2 cellular contexts compared by ENCODE assay signal in the genomic region with DNA sequence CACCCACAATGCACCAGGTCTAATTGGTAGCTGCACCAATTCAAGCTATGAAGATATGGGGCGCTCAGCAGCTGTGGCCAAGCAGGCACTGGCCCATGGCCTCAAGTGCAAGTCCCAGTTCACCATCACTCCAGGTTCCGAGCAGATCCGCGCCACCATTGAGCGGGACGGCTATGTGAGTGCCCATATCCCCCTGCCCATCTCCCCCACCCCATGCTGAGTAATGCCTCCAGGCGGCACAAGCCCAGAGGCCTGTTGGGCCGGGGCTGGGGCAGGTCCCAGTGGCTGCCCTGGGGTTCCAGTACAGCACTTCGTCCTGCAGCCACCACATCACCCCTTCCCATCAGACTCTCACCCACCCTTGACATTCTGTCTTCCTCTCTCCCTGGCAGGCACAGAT.
TF ChIP-seq lines count a peak whose summit lies in the region.

No MANE protein-coding gene starts in this region.

TF ChIP-seq in HCT116, 20 proteins besides CTCF, POLR2A, EP300 and RAD21:
- TF ChIP-seq SIN3A (IDR thresholded peaks at IDR 0.05; ENCODE audit: low read depth), result no peak
- no peak for TF ChIP-seq EZH2phosphoT487 (IDR thresholded peaks at IDR 0.05; ENCODE audit: borderline replicate concordance)
- TF ChIP-seq, protein P1, sequence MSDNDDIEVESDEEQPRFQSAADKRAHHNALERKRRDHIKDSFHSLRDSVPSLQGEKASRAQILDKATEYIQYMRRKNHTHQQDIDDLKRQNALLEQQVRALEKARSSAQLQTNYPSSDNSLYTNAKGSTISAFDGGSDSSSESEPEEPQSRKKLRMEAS (IDR thresholded peaks at IDR 0.05), result no peak
- no peak for TF ChIP-seq FOSL1 (IDR thresholded peaks at IDR 0.05; ENCODE audit: low read depth)
- no peak for TF ChIP-seq ZNF274 (IDR thresholded peaks at IDR 0.05; ENCODE audit: low read depth, low read length)
- TF ChIP-seq TCF7L2 (IDR thresholded peaks at IDR 0.05; ENCODE audit: borderline replicate concordance, extremely low read depth, insufficient read depth, insufficient read length), result no peak
- TF ChIP-seq ELF1 (IDR thresholded peaks at IDR 0.05; ENCODE audit: borderline replicate concordance, low read depth), result no peak
- TF ChIP-seq ZFX (IDR thresholded peaks at IDR 0.05), result no peak
- TF ChIP-seq SP1 (IDR thresholded peaks at IDR 0.05; ENCODE audit: low read depth), result no peak

TF ChIP-seq in HepG2, 621 proteins besides CTCF, POLR2A, EP300 and RAD21:
- TF ChIP-seq NR1H2 (CRISPR knock-in tag; IDR thresholded peaks at IDR 0.05; ENCODE audit: borderline replicate concordance, low read depth) (no peak), ZBTB7A (CRISPR knock-in tag; IDR thresholded peaks at IDR 0.05) (no peak), POLR2G (IDR thresholded peaks at IDR 0.05; ENCODE audit: low read depth, low read length) (0 out of 2 replicates have a peak, but pooled peaks have one; percentile 33), SSRP1 (CRISPR knock-in tag; IDR thresholded peaks at IDR 0.05) (0 out of 2 replicates have a peak, but pooled peaks have one; percentile 67)
- TF ChIP-seq, protein P2, sequence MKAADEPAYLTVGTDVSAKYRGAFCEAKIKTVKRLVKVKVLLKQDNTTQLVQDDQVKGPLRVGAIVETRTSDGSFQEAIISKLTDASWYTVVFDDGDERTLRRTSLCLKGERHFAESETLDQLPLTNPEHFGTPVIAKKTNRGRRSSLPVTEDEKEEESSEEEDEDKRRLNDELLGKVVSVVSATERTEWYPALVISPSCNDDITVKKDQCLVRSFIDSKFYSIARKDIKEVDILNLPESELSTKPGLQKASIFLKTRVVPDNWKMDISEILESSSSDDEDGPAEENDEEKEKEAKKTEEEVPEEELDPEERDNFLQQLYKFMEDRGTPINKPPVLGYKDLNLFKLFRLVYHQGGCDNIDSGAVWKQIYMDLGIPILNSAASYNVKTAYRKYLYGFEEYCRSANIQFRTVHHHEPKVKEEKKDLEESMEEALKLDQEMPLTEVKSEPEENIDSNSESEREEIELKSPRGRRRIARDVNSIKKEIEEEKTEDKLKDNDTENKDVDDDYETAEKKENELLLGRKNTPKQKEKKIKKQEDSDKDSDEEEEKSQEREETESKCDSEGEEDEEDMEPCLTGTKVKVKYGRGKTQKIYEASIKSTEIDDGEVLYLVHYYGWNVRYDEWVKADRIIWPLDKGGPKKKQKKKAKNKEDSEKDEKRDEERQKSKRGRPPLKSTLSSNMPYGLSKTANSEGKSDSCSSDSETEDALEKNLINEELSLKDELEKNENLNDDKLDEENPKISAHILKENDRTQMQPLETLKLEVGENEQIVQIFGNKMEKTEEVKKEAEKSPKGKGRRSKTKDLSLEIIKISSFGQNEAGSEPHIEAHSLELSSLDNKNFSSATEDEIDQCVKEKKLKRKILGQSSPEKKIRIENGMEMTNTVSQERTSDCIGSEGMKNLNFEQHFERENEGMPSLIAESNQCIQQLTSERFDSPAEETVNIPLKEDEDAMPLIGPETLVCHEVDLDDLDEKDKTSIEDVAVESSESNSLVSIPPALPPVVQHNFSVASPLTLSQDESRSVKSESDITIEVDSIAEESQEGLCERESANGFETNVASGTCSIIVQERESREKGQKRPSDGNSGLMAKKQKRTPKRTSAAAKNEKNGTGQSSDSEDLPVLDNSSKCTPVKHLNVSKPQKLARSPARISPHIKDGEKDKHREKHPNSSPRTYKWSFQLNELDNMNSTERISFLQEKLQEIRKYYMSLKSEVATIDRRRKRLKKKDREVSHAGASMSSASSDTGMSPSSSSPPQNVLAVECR (CRISPR knock-in tag; IDR thresholded peaks at IDR 0.05; ENCODE audit: borderline replicate concordance), result no peak
- TF ChIP-seq, protein P3, sequence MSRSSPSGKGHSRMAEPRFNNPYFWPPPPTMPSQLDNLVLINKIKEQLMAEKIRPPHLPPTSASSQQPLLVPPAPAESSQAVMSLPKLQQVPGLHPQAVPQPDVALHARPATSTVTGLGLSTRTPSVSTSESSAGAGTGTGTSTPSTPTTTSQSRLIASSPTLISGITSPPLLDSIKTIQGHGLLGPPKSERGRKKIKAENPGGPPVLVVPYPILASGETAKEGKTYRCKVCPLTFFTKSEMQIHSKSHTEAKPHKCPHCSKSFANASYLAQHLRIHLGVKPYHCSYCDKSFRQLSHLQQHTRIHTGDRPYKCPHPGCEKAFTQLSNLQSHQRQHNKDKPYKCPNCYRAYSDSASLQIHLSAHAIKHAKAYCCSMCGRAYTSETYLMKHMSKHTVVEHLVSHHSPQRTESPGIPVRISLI (CRISPR knock-in tag; IDR thresholded peaks at IDR 0.05; ENCODE audit: borderline replicate concordance), result no peak
